15 cellular contexts compared by ENCODE assay signal in genomic region chr2:141021109-141021508, GRCh38.
DNase-seq lines count a peak whose midpoint lies in the region; ATAC-seq and TF ChIP-seq lines count a peak whose summit lies in the region.
"Had no signal": no experiment of that assay in that cellular context is flagged by ENCODE, and none has a peak within 500 bp of the region (broad histone marks: within the 10 kb centered on the region; RNA-seq: fewer than 3 reads in every experiment).

No MANE protein-coding gene starts in this region.

- no peaks in the 10 kb centered on the region for H3K36me3 Mint-ChIP-seq in osteocyte (ENCODE audit: unreplicated experiment)
- H3K36me3 Mint-ChIP-seq in naive thymus-derived CD8-positive, alpha-beta T cell, result no peaks in the 10 kb centered on the region
- H3K36me3 Mint-ChIP-seq: activated naive CD8-positive, alpha-beta T cell had no signal

- peaks cover 24% of the 10 kb centered on the region for H3K4me1 Mint-ChIP-seq in osteocyte (ENCODE audit: unreplicated experiment)
- H3K4me1 Mint-ChIP-seq in naive thymus-derived CD8-positive, alpha-beta T cell, result no peaks in the 10 kb centered on the region

- DNase-seq in Daoy (ENCODE audit: low read depth) (peak; percentile 2), RKO (ENCODE audit: low spot score) (peak; percentile 52), epithelial cell of prostate (ENCODE audit: low read depth, low spot score) (no peak), osteocyte (ENCODE audit: extremely low spot score, unreplicated experiment) (no peak), NCI-H526 treated with DMSO at 0.1 percent for 48 hours (lab: John Stamatoyannopoulos, UW) (no peak), cerebellum (ENCODE audit: low spot score) (no peak), NCI-H2081 (lab: John Stamatoyannopoulos, UW) (no peak)
- DNase-seq in naive thymus-derived CD8-positive, alpha-beta T cell, result no peak
- DNase-seq: effector memory CD8-positive, alpha-beta T cell; NCI-H1105 treated with DMSO at 0.1 percent for 48 hours; NCI-H510A treated with DMSO at 0.1 percent for 48 hours; SIG-M5; stimulated activated CD4-positive, alpha-beta T cell treated with anti-CD3 and anti-CD28 coated beads, Interleukin-4, amount 100 ng/mL, for 1 hour had no signal

- TF ChIP-seq CTCF in osteocyte (IDR thresholded peaks at IDR 0.05), result no peak

- peak overlapping the region; percentile 83 for H3K27ac Mint-ChIP-seq in osteocyte (ENCODE audit: unreplicated experiment)
- H3K27ac Mint-ChIP-seq in naive thymus-derived CD8-positive, alpha-beta T cell, result no peak overlapping the region
- H3K27ac Mint-ChIP-seq: activated naive CD8-positive, alpha-beta T cell; effector memory CD8-positive, alpha-beta T cell; stimulated activated naive CD8-positive, alpha-beta T cell treated with anti-CD3 and anti-CD28 coated beads, Interleukin-15, Interleukin-2, amounts not matched to agents 100 ng/mL and 50 ng/mL, for 24 hours had no signal

- no peak overlapping the region for H3K4me3 Mint-ChIP-seq in osteocyte (ENCODE audit: unreplicated experiment)
- no peak overlapping the region for H3K4me3 Mint-ChIP-seq in naive thymus-derived CD8-positive, alpha-beta T cell
- H3K4me3 Mint-ChIP-seq: activated naive CD8-positive, alpha-beta T cell; effector memory CD8-positive, alpha-beta T cell; stimulated activated naive CD8-positive, alpha-beta T cell treated with anti-CD3 and anti-CD28 coated beads, Interleukin-15, Interleukin-2, amounts not matched to agents 100 ng/mL and 50 ng/mL, for 24 hours had no signal

- H3K9me3 Mint-ChIP-seq in osteocyte (ENCODE audit: unreplicated experiment), result peaks cover 12% of the 10 kb centered on the region
- H3K9me3 Mint-ChIP-seq in naive thymus-derived CD8-positive, alpha-beta T cell, result peaks cover 0 to 13% (median 5%) of the 10 kb centered on the region in 9 donors

- peak overlapping the region; percentile 84 for H3K27ac ChIP-seq in epithelial cell of prostate

- POLR2A ChIA-PET in naive thymus-derived CD8-positive, alpha-beta T cell (lab: Charles Lee), result no interaction called here

- ATAC-seq in naive thymus-derived CD8-positive, alpha-beta T cell, result no peak
- ATAC-seq: effector memory CD8-positive, alpha-beta T cell had no signal

- no peaks in the 10 kb centered on the region for H3K27me3 Mint-ChIP-seq in osteocyte (ENCODE audit: unreplicated experiment)
- no peaks in the 10 kb centered on the region for H3K27me3 Mint-ChIP-seq in naive thymus-derived CD8-positive, alpha-beta T cell
- H3K27me3 Mint-ChIP-seq: activated naive CD8-positive, alpha-beta T cell; effector memory CD8-positive, alpha-beta T cell; stimulated activated naive CD8-positive, alpha-beta T cell treated with anti-CD3 and anti-CD28 coated beads, Interleukin-15, Interleukin-2, amounts not matched to agents 100 ng/mL and 50 ng/mL, for 24 hours had no signal

Comparison
In these comparisons a context has a peak if more than half of its experiments do, and no peak if none do; other contexts are left out.
1. DNase-seq: peak in Daoy (single experiment) and RKO (single experiment); none in epithelial cell of prostate (single experiment), osteocyte (single experiment), NCI-H526 treated with DMSO at 0.1 percent for 48 hours (single experiment), naive thymus-derived CD8-positive, alpha-beta T cell (0 of 10), cerebellum (single experiment) and NCI-H2081 (0 of 2).